ENCODE assay signal across 17 cellular contexts in genomic region chr12:88225776-88226175, GRCh38.
"Had no signal": no experiment of that assay in that cellular context is flagged by ENCODE, and none has a peak within 500 bp of the region (broad histone marks: within the 10 kb centered on the region; RNA-seq: fewer than 3 reads in every experiment).

No MANE protein-coding gene starts in this region.

- FAIRE-seq: islet of Langerhans had no signal

- H3K36me3 ChIP-seq: colonic mucosa, gastrocnemius medialis, heart right ventricle, ovary, right atrium auricular region, sigmoid colon, stomach, thoracic aorta, transverse colon had no signal

- H3K27me3 ChIP-seq: colonic mucosa, gastrocnemius medialis, heart right ventricle, ovary, right atrium auricular region, sigmoid colon, stomach, transverse colon had no signal

- H3K4me3 ChIP-seq: colonic mucosa, gastrocnemius medialis, heart right ventricle, ovary, right atrium auricular region, sigmoid colon, skin epidermis, stomach, thoracic aorta, transverse colon had no signal

- H3K4me1 ChIP-seq: colonic mucosa, gastrocnemius medialis, heart right ventricle, right atrium auricular region, sigmoid colon, stomach, transverse colon had no signal

- H3K9me3 ChIP-seq: colonic mucosa, gastrocnemius medialis, thoracic aorta had no signal

- H3K27ac ChIP-seq: colonic mucosa, gastrocnemius medialis, heart right ventricle, ovary, right atrium auricular region, sigmoid colon, skin epidermis, stomach, thoracic aorta, transverse colon had no signal

- DNase-seq: colonic mucosa; effector CD8-positive, alpha-beta T cell; gastrocnemius medialis; heart right ventricle; hypothalamus; kidney glomerular epithelial cell; natural killer cell; ovary; sigmoid colon; stimulated activated naive CD4-positive, alpha-beta T cell; stomach; substantia nigra; transverse colon had no signal
